2 cellular contexts compared by ENCODE assay signal in the genomic region with DNA sequence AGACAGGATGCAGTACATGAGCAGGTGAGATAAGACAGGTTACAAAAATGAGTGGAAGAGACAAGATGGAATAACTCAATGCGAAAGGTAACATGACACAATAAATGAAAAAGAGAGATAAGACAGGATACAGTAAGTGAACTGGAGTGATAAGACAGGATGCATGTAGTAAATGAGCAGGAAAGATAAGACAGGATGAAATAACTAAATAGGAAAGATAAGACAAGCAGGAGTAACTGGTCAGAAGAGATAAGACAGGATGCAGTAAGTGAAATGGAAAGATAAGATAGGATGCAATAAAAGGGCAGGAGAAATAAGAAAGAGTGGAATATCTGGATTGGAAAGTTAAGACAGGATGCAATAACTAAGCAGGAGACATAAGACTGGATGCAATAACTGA.
A peak's percentile ranks its signal among the peaks of the same experiment; 100 is the strongest.
TF ChIP-seq lines count a peak whose summit lies in the region.

No MANE protein-coding gene starts in this region.

TF ChIP-seq in HEK293, 187 proteins besides CTCF, POLR2A, EP300 and RAD21:
- 0 out of 2 replicates have a peak, but pooled peaks have one; percentile 18 for TF ChIP-seq TCF7L2 (IDR thresholded peaks at IDR 0.05; ENCODE audit: borderline replicate concordance, low read depth, low read length)
- peak; percentile 54; the same call in 1 of the 2 replicates for TF ChIP-seq ZXDB (tag by site-specific recombination; IDR thresholded peaks at IDR 0.05)
- TF ChIP-seq ZNF214 (tag by site-specific recombination; IDR thresholded peaks at IDR 0.05; ENCODE audit: borderline replicate concordance), result no peak
- no peak for TF ChIP-seq ZNF791 (tag by site-specific recombination; IDR thresholded peaks at IDR 0.05)
- peak; percentile 28; the same call in 1 of the 2 replicates for TF ChIP-seq TRIM28 (IDR thresholded peaks at IDR 0.05; ENCODE audit: borderline replicate concordance, low read length)
TF ChIP-seq in HEK293: peak in this region for 3.

TF ChIP-seq in K562, 482 proteins besides CTCF, POLR2A, EP300 and RAD21:
- TF ChIP-seq ZNF644 (tag; IDR thresholded peaks at IDR 0.05; ENCODE audit: low read depth), result no peak
- no peak for TF ChIP-seq RBM39 (optimal IDR thresholded peaks at IDR 0.05; ENCODE audit: low read depth, low read length)
- no peak for TF ChIP-seq ZBTB1 (CRISPR knock-in tag; IDR thresholded peaks at IDR 0.05; ENCODE audit: borderline replicate concordance, low read depth)
- TF ChIP-seq TEAD4 (IDR thresholded peaks at IDR 0.05; ENCODE audit: low read length), result peak; percentile 54; the same call in 1 of the 2 replicates
- TF ChIP-seq TEAD4 (CRISPR knock-in tag; IDR thresholded peaks at IDR 0.05; ENCODE audit: borderline replicate concordance), result no peak
- TF ChIP-seq ARID1B (IDR thresholded peaks at IDR 0.05), result peak; percentile 72
- TF ChIP-seq ZNF707 (CRISPR knock-in tag; conservative IDR thresholded peaks at IDR 0.05), result no peak
- no peak for TF ChIP-seq PML (IDR thresholded peaks at IDR 0.05; ENCODE audit: low read length)
- no peak for TF ChIP-seq RFX7 (CRISPR knock-in tag; IDR thresholded peaks at IDR 0.05)
- 0 out of 2 replicates have a peak, but pooled peaks have one; percentile 27 for TF ChIP-seq FOSL1 (tag; conservative IDR thresholded peaks at IDR 0.05)
- TF ChIP-seq HMG20A (CRISPR knock-in tag; conservative IDR thresholded peaks at IDR 0.05), result no peak
- TF ChIP-seq ZNF780A (CRISPR knock-in tag; IDR thresholded peaks at IDR 0.05), result no peak
- TF ChIP-seq, protein P1, sequence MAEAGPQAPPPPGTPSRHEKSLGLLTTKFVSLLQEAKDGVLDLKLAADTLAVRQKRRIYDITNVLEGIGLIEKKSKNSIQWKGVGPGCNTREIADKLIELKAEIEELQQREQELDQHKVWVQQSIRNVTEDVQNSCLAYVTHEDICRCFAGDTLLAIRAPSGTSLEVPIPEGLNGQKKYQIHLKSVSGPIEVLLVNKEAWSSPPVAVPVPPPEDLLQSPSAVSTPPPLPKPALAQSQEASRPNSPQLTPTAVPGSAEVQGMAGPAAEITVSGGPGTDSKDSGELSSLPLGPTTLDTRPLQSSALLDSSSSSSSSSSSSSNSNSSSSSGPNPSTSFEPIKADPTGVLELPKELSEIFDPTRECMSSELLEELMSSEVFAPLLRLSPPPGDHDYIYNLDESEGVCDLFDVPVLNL (CRISPR knock-in tag; IDR thresholded peaks at IDR 0.05; ENCODE audit: low read depth), result no peak
- no peak for TF ChIP-seq NR2C2 (CRISPR knock-in tag; IDR thresholded peaks at IDR 0.05)
- TF ChIP-seq NR2C2 (tag; IDR thresholded peaks at IDR 0.05), result no peak
- TF ChIP-seq CBFA2T2 (conservative IDR thresholded peaks at IDR 0.05), result peak; percentile 75
- TF ChIP-seq, protein P2, sequence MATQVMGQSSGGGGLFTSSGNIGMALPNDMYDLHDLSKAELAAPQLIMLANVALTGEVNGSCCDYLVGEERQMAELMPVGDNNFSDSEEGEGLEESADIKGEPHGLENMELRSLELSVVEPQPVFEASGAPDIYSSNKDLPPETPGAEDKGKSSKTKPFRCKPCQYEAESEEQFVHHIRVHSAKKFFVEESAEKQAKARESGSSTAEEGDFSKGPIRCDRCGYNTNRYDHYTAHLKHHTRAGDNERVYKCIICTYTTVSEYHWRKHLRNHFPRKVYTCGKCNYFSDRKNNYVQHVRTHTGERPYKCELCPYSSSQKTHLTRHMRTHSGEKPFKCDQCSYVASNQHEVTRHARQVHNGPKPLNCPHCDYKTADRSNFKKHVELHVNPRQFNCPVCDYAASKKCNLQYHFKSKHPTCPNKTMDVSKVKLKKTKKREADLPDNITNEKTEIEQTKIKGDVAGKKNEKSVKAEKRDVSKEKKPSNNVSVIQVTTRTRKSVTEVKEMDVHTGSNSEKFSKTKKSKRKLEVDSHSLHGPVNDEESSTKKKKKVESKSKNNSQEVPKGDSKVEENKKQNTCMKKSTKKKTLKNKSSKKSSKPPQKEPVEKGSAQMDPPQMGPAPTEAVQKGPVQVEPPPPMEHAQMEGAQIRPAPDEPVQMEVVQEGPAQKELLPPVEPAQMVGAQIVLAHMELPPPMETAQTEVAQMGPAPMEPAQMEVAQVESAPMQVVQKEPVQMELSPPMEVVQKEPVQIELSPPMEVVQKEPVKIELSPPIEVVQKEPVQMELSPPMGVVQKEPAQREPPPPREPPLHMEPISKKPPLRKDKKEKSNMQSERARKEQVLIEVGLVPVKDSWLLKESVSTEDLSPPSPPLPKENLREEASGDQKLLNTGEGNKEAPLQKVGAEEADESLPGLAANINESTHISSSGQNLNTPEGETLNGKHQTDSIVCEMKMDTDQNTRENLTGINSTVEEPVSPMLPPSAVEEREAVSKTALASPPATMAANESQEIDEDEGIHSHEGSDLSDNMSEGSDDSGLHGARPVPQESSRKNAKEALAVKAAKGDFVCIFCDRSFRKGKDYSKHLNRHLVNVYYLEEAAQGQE (CRISPR knock-in tag; IDR thresholded peaks at IDR 0.05; ENCODE audit: low read depth), result no peak
- no peak for TF ChIP-seq MECOM (CRISPR knock-in tag; IDR thresholded peaks at IDR 0.05)
- no peak for TF ChIP-seq ZNF224 (CRISPR knock-in tag; IDR thresholded peaks at IDR 0.05)
- no peak for TF ChIP-seq MBD2 (IDR thresholded peaks at IDR 0.05; ENCODE audit: borderline replicate concordance, low read depth)
- peak; percentile 78 for TF ChIP-seq TAL1 (IDR thresholded peaks at IDR 0.05)
- no peak for TF ChIP-seq ETS1 (conservative IDR thresholded peaks at IDR 0.05; ENCODE audit: control insufficient read depth, low read depth, low read length)
- no peak for TF ChIP-seq SIN3A (IDR thresholded peaks at IDR 0.05; ENCODE audit: borderline replicate concordance in 2 of 2, control insufficient read depth in 1 of 2, low read depth in 2 of 2, low read length in 2 of 2)
- TF ChIP-seq CBFA2T3 (IDR thresholded peaks at IDR 0.05), result peak; percentile 79
- no peak for TF ChIP-seq POLR3A (IDR thresholded peaks at IDR 0.05; ENCODE audit: borderline replicate concordance, extremely low read depth, insufficient read depth, insufficient read length)
- TF ChIP-seq TCFL5 (CRISPR knock-in tag; conservative IDR thresholded peaks at IDR 0.05), result no peak
- TF ChIP-seq, protein P3, sequence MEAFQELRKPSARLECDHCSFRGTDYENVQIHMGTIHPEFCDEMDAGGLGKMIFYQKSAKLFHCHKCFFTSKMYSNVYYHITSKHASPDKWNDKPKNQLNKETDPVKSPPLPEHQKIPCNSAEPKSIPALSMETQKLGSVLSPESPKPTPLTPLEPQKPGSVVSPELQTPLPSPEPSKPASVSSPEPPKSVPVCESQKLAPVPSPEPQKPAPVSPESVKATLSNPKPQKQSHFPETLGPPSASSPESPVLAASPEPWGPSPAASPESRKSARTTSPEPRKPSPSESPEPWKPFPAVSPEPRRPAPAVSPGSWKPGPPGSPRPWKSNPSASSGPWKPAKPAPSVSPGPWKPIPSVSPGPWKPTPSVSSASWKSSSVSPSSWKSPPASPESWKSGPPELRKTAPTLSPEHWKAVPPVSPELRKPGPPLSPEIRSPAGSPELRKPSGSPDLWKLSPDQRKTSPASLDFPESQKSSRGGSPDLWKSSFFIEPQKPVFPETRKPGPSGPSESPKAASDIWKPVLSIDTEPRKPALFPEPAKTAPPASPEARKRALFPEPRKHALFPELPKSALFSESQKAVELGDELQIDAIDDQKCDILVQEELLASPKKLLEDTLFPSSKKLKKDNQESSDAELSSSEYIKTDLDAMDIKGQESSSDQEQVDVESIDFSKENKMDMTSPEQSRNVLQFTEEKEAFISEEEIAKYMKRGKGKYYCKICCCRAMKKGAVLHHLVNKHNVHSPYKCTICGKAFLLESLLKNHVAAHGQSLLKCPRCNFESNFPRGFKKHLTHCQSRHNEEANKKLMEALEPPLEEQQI (IDR thresholded peaks at IDR 0.05), result no peak
- no peak for TF ChIP-seq ZNF785 (CRISPR knock-in tag; IDR thresholded peaks at IDR 0.05)
- peak in 1 of 2 experiments; percentile 65; a peak in 1 of 4 replicates for TF ChIP-seq TRIM24 (IDR thresholded peaks at IDR 0.05)
- TF ChIP-seq, protein P4, sequence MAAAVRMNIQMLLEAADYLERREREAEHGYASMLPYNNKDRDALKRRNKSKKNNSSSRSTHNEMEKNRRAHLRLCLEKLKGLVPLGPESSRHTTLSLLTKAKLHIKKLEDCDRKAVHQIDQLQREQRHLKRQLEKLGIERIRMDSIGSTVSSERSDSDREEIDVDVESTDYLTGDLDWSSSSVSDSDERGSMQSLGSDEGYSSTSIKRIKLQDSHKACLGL (CRISPR knock-in tag; IDR thresholded peaks at IDR 0.05; ENCODE audit: borderline replicate concordance, poor library complexity, severe bottlenecking), result no peak
- TF ChIP-seq, protein P5, sequence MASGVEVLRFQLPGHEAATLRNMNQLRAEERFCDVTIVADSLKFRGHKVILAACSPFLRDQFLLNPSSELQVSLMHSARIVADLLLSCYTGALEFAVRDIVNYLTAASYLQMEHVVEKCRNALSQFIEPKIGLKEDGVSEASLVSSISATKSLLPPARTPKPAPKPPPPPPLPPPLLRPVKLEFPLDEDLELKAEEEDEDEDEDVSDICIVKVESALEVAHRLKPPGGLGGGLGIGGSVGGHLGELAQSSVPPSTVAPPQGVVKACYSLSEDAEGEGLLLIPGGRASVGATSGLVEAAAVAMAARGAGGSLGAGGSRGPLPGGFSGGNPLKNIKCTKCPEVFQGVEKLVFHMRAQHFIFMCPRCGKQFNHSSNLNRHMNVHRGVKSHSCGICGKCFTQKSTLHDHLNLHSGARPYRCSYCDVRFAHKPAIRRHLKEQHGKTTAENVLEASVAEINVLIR (CRISPR knock-in tag; IDR thresholded peaks at IDR 0.05), result no peak
- TF ChIP-seq MTA2 (IDR thresholded peaks at IDR 0.05; ENCODE audit: low read depth), result peak; percentile 61
- TF ChIP-seq ZNF239 (CRISPR knock-in tag; IDR thresholded peaks at IDR 0.05), result no peak
- TF ChIP-seq RBM14 (IDR thresholded peaks at IDR 0.05; ENCODE audit: borderline replicate concordance, insufficient read depth, low read depth, low read length), result no peak
TF ChIP-seq in K562: peak in this region for 8.
